In the genomic region with DNA sequence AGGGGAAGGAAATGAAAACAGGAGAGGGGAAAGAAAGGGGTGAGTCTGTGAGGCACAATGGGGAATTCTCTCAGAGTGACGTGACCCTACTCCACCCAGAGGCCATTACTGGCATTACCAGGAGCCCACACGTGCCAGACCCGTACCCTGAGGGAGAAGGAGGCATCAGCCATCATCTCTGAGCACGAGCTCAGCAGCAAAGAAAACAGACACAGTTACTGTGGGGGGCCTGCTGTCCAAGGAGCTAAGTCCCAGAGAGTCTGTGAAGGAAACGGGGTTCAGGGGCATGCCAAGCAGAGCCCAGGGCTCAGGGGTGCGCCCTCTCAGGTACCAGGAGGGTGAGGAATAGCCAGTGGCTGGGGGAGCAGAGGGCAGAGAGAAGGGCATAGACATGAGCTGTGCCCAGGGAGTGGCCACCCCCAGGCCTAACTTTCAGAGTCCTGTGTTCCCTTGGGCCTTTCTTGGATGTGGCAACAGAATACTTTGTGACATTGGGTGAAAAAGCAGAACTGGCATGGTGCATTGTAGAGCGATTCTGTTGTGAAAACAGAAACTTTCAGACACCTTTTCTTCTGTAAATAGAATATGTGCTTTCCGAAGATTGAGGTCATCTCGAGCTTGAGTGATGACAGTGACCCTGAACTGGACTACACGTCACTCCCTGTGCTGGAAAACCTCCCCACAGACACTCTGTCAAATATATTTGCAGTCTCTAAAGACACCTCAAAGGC, we compare ENCODE assay signal across 8 cellular contexts. TPM values are rescaled to one million over a fixed set of nuclear protein-coding genes. Genes with fewer than 3 reads are reported as not detected.
DNase-seq lines count a peak whose midpoint lies in the region; ATAC-seq and TF ChIP-seq lines count a peak whose summit lies in the region.

No MANE protein-coding gene starts in this region.

- peaks cover 21% of the 10 kb centered on the region for H3K4me1 Mint-ChIP-seq in nephron

- H3K36me3 ChIP-seq in uterus = no peaks in the 10 kb centered on the region

- H3K27me3 Mint-ChIP-seq in nephron (ENCODE audit: low read depth) = no peaks in the 10 kb centered on the region

- H3K9me3 ChIP-seq in uterus = no peaks in the 10 kb centered on the region

- H3K4me3 Mint-ChIP-seq in nephron = peak overlapping the region in 1 of 3 experiments; percentile 19

- peaks cover 0 to 15% of the 10 kb centered on the region in 2 donors for H3K4me1 ChIP-seq in uterus

- peak; percentile 76 for ATAC-seq in HG03095 (IDR thresholded peaks at IDR 0.05; ENCODE audit: unreplicated experiment)

- peak overlapping the region; percentile 78 to 89 for H3K27ac ChIP-seq in uterus

- peaks cover 5% of the 10 kb centered on the region for H3K36me3 Mint-ChIP-seq in nephron (ENCODE audit: low read depth)

- peak; percentile 87 for TF ChIP-seq CTCF in epithelial cell of proximal tubule (conservative IDR thresholded peaks at IDR 0.05; ENCODE audit: low read depth, low read length)
- peak; percentile 72 to 76 (median 74) for TF ChIP-seq CTCF in nephron (IDR thresholded peaks at IDR 0.05; ENCODE audit: unreplicated experiment in 3 of 3)
- peak; percentile 35 to 68 (median 44) for TF ChIP-seq CTCF in uterus (IDR thresholded peaks at IDR 0.05)

- no peaks in the 10 kb centered on the region for H3K9me3 Mint-ChIP-seq in nephron

- TF ChIP-seq POLR2A in uterus (IDR thresholded peaks at IDR 0.05) = no peak

- intact Hi-C loops in uterus (cut with DNase I; ENCODE audit: low total_unique reads) = no loop called here

- DNase-seq in activated gamma-delta T cell treated with Interleukin-2 at 50 U/mL for 16 hours = peak; percentile 34
- DNase-seq in activated gamma-delta T cell (lab: John Stamatoyannopoulos, UW) = no peak
- peak; percentile 48 for DNase-seq in NCI-H748 (lab: John Stamatoyannopoulos, UW; ENCODE audit: unreplicated experiment)
- peak; percentile 77 for DNase-seq in activated CD8-positive, alpha-beta memory T cell treated with anti-CD3 and anti-CD28 coated beads for 24 hours
- DNase-seq in epithelial cell of proximal tubule (ENCODE audit: low read depth) = no peak
- DNase-seq in uterus = peak; percentile 30 to 49

- H3K4me3 ChIP-seq in epithelial cell of proximal tubule (ENCODE audit: low read depth, low read length) (no peak overlapping the region), uterus (no peak overlapping the region)

- H3K27me3 ChIP-seq in uterus = no peaks in the 10 kb centered on the region

- H3K27ac Mint-ChIP-seq in nephron = peak overlapping the region; percentile 23 to 75 (median 74)

RNA-seq across cellular contexts. Expression of gene TAF1C, which starts 11.3 kb away (rescaled TPM):
- 30.4 and 31.9 TPM in 2 replicates for total RNA-seq in epithelial cell of proximal tubule
- total RNA-seq in uterus = 100 to 1,000 TPM in 2 of 4 donors, 10 to 100 TPM in 2; 36.7 to 210 (median 76.3) TPM

RNA-seq across cellular contexts. Expression of gene ADAD2, which starts 15.4 kb away (rescaled TPM):
- total RNA-seq in epithelial cell of proximal tubule (not detected in 2 replicates), uterus (1 to 10 TPM in 1 of 4 donors, under 1 TPM in 2, not detected in 1; 0.21 to 1.0 (median 0.88) TPM)

RNA-seq across cellular contexts. Expression of gene DNAAF1, which starts 30.4 kb away (rescaled TPM):
- total RNA-seq in epithelial cell of proximal tubule (not detected in 2 replicates), uterus (1 to 10 TPM in 3 of 4 donors, under 1 TPM in 1; 0.77 to 8.2 (median 2.7) TPM)

RNA-seq across cellular contexts. Expression of gene HSDL1, which starts 30.5 kb away (rescaled TPM):
- total RNA-seq in epithelial cell of proximal tubule = 17.0 and 23.3 TPM in 2 replicates
- 10 to 100 TPM; 10.5 to 46.4 (median 22.3) TPM for total RNA-seq in uterus

RNA-seq across cellular contexts. Expression of gene MBTPS1, which starts 58.8 kb away (rescaled TPM):
- total RNA-seq in epithelial cell of proximal tubule = 56.2 and 76.3 TPM in 2 replicates
- 100 to 1,000 TPM in 3 of 4 donors, 10 to 100 TPM in 1; 63.0 to 162 (median 112) TPM for total RNA-seq in uterus

Comparison
In these comparisons a context has a peak if more than half of its experiments do, and no peak if none do; other contexts are left out.
1. DNase-seq: peak in activated gamma-delta T cell treated with Interleukin-2 at 50 U/mL for 16 hours (single experiment), NCI-H748 (single experiment), activated CD8-positive, alpha-beta memory T cell treated with anti-CD3 and anti-CD28 coated beads for 24 hours (single experiment) and uterus (2 of 2); none in activated gamma-delta T cell (single experiment) and epithelial cell of proximal tubule (single experiment).
2. Peak in every context shown above with its lines, with median percentiles within 50 percentile points of each other: CTCF ChIP-seq.